8 cellular contexts compared by ENCODE assay signal in the genomic region with DNA sequence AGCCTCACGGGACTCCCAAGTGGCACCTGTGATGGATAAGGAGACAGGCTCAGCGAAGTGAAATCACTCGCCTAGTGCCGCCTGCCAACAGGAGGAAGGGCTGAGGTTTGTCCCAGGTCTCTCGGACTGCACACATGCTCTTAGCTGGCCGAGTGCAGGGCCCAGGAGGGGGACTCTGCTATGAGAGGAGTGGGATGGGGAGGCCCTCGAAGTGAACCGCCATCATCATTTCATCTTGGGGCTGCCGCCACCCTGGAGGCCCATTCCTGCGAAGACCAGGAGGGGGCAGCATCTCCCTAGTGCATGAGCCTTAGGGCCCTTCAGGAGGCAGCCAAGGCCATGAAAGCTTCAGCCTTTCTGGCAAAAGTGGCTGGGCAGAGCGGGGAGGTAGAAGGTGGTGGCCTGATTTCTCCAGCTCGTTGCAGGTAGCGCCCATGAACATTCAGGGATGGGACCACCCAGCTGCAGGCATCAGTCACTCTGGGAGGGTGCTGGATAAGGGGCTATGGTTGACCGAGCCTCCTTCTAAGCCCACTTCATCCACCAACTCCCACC. TPM values are rescaled to one million over a fixed set of nuclear protein-coding genes. Genes with fewer than 3 reads are reported as not detected.
DNase-seq lines count a peak whose midpoint lies in the region; ATAC-seq and TF ChIP-seq lines count a peak whose summit lies in the region.

No MANE protein-coding gene starts in this region.

- H3K27ac Mint-ChIP-seq in glutamatergic neuron (ENCODE audit: unreplicated experiment) (no peak overlapping the region), progenitor cell of endocrine pancreas (no peak overlapping the region)

- no peak overlapping the region for H2AFZ ChIP-seq in Loucy (ENCODE audit: low read length)
- H2AFZ ChIP-seq in SK-N-SH (ENCODE audit: low read depth): no peak overlapping the region

- H3K9me2 ChIP-seq in Loucy (replicated peaks; ENCODE audit: low read depth, low read length) (no peaks in the 10 kb centered on the region), SK-N-SH (no peaks in the 10 kb centered on the region)

- CTCF ChIA-PET in SK-N-SH (lab: Yijun Ruan, JAX): interaction anchor here (0.6 to 8.1 kb wide), 62 partner anchors 10 to 1734 kb away, joined by 3 to 231 read pairs (median 6); a partner anchor contains a TSS

- WGBS in SK-N-SH (ENCODE audit: low lambda C conversion rate): 47% methylated on average over 9 of the region's 14 CpGs

- TF ChIP-seq EP300 in SK-N-SH (IDR thresholded peaks at IDR 0.05; ENCODE audit: borderline replicate concordance in 1 of 2, low read depth in 1 of 2, low read length in 1 of 2): no peak

- H3K9ac ChIP-seq in Loucy (ENCODE audit: low read depth, low read length, poor library complexity, severe bottlenecking) (no peak overlapping the region), SK-N-SH (no peak overlapping the region)

- H3K4me3 Mint-ChIP-seq in glutamatergic neuron (ENCODE audit: unreplicated experiment): no peak overlapping the region
- no peak overlapping the region for H3K4me3 Mint-ChIP-seq in progenitor cell of endocrine pancreas (ENCODE audit: low read depth)

- H3K4me3 ChIP-seq in Loucy (ENCODE audit: low read length, poor library complexity, severe bottlenecking) (no peak overlapping the region), SK-N-SH (ENCODE audit: low read depth in 2 of 2, low read length in 1 of 2) (peak overlapping the region in 1 of 2 experiments; percentile 31; a peak in 1 of 4 replicates)

- no peaks in the 10 kb centered on the region for H3K9me3 Mint-ChIP-seq in glutamatergic neuron (ENCODE audit: unreplicated experiment)
- H3K9me3 Mint-ChIP-seq in progenitor cell of endocrine pancreas (ENCODE audit: low read depth): no peaks in the 10 kb centered on the region

- no peak for ATAC-seq in HG02973 (IDR thresholded peaks at IDR 0.05; ENCODE audit: unreplicated experiment)

- H3K79me2 ChIP-seq in Loucy (ENCODE audit: insufficient read depth, low read length) (no peaks in the 10 kb centered on the region), SK-N-SH (ENCODE audit: insufficient read depth) (no peaks in the 10 kb centered on the region)

- DNase-seq in NCI-H748 (lab: John Stamatoyannopoulos, UW; ENCODE audit: unreplicated experiment): peak; percentile 62
- no peak for DNase-seq in NCI-H748 treated with DMSO at 0.1 percent for 48 hours (lab: John Stamatoyannopoulos, UW)
- peak; percentile 87 for DNase-seq in SK-N-SH
- DNase-seq in activated naive CD4-positive, alpha-beta T cell treated with anti-CD3 and anti-CD28 coated beads, Interleukin-2, amount 50 U/mL, for 16 hours: peak; percentile 80
- DNase-seq in glutamatergic neuron: peak; percentile 93
- DNase-seq in progenitor cell of endocrine pancreas (ENCODE audit: low spot score, unreplicated experiment): peak; percentile 74

- no peaks in the 10 kb centered on the region for H3K27me3 ChIP-seq in Loucy (ENCODE audit: insufficient read depth, low read length, poor library complexity, severe bottlenecking)
- no peaks in the 10 kb centered on the region for H3K27me3 ChIP-seq in SK-N-SH (ENCODE audit: insufficient read depth)

- TF ChIP-seq CTCF in Loucy (conservative IDR thresholded peaks at IDR 0.05; ENCODE audit: low read length) (peak; percentile 85), SK-N-SH (IDR thresholded peaks at IDR 0.05) (peak; percentile 96), glutamatergic neuron (IDR thresholded peaks at IDR 0.05; ENCODE audit: partially characterized antibody, unreplicated experiment) (peak; percentile 88), progenitor cell of endocrine pancreas (IDR thresholded peaks at IDR 0.05; ENCODE audit: unreplicated experiment) (peak; percentile 94)

- TF ChIP-seq RAD21 in SK-N-SH (IDR thresholded peaks at IDR 0.05; ENCODE audit: low read length): peak; percentile 94

- no peak overlapping the region for H3K4me2 ChIP-seq in Loucy (ENCODE audit: low read depth, low read length, poor library complexity, severe bottlenecking)
- peak overlapping the region; percentile 66; the same call in 1 of the 2 replicates for H3K4me2 ChIP-seq in SK-N-SH

- no peaks in the 10 kb centered on the region for H4K20me1 ChIP-seq in Loucy (ENCODE audit: insufficient read depth, low read length, poor library complexity, severe bottlenecking)
- H4K20me1 ChIP-seq in SK-N-SH (ENCODE audit: insufficient read depth): no peaks in the 10 kb centered on the region

- POLR2A ChIA-PET in SK-N-SH (lab: Yijun Ruan, JAX): interaction anchor here (1.4 kb wide), 1 partner anchor 93 kb away, joined by 4 read pairs; no protein-coding TSS in a partner anchor

- H3K36me3 Mint-ChIP-seq in glutamatergic neuron (ENCODE audit: unreplicated experiment) (no peaks in the 10 kb centered on the region), progenitor cell of endocrine pancreas (ENCODE audit: insufficient read depth) (no peaks in the 10 kb centered on the region)

- H3F3A ChIP-seq in Loucy (ENCODE audit: low read depth) (no peaks in the 10 kb centered on the region), SK-N-SH (replicated peaks; ENCODE audit: insufficient read depth) (no peaks in the 10 kb centered on the region)

- H3K4me1 ChIP-seq in Loucy (ENCODE audit: insufficient read depth, low read length, poor library complexity, severe bottlenecking) (no peaks in the 10 kb centered on the region), SK-N-SH (ENCODE audit: control insufficient read depth in 1 of 2, insufficient read depth in 2 of 2, low read depth in 1 of 2, low read length in 1 of 2) (peaks cover 2 to 19% of the 10 kb centered on the region in 2 experiments; a peak in 2 of 4 replicates)

- H3K27me3 Mint-ChIP-seq in glutamatergic neuron (ENCODE audit: unreplicated experiment): peaks cover 5% of the 10 kb centered on the region
- no peaks in the 10 kb centered on the region for H3K27me3 Mint-ChIP-seq in progenitor cell of endocrine pancreas

- H3K27ac ChIP-seq in SK-N-SH (ENCODE audit: low read depth in 2 of 2, low read length in 1 of 2): peak overlapping the region in 1 of 2 experiments; percentile 11; a peak in 1 of 4 replicates

- H3K36me3 ChIP-seq in Loucy (ENCODE audit: insufficient read depth, low read length) (peaks cover 37% of the 10 kb centered on the region; the same call in 1 of the 2 replicates), SK-N-SH (replicated peaks in 1 of 2; ENCODE audit: control insufficient read depth in 1 of 2, insufficient read depth in 2 of 2, low read length in 1 of 2) (peaks cover 0 to 12% of the 10 kb centered on the region in 2 experiments)

- H3K4me1 Mint-ChIP-seq in glutamatergic neuron (ENCODE audit: low read depth, unreplicated experiment) (peaks cover 8% of the 10 kb centered on the region), progenitor cell of endocrine pancreas (ENCODE audit: low read depth) (peaks cover 2% of the 10 kb centered on the region)

- H3K9me3 ChIP-seq in Loucy (ENCODE audit: insufficient read depth, low read depth, low read length) (no peaks in the 10 kb centered on the region), SK-N-SH (no peaks in the 10 kb centered on the region)

TF ChIP-seq in SK-N-SH, 30 proteins besides CTCF, POLR2A, EP300 and RAD21:
- TF ChIP-seq NRF1 (IDR thresholded peaks at IDR 0.05; ENCODE audit: low read depth, low read length) (0 out of 2 replicates have a peak, but pooled peaks have one; percentile 11), SMC3 (IDR thresholded peaks at IDR 0.05; ENCODE audit: low read depth, low read length) (peak; percentile 93), YY1 (IDR thresholded peaks at IDR 0.05; ENCODE audit: low read depth) (peak; percentile 46; the same call in 1 of the 2 replicates), RXRA (IDR thresholded peaks at IDR 0.05; ENCODE audit: borderline replicate concordance, low read depth) (no peak), NFIC (IDR thresholded peaks at IDR 0.05; ENCODE audit: borderline replicate concordance) (no peak), TCF12 (IDR thresholded peaks at IDR 0.05) (no peak)

RNA-seq across cellular contexts. Expression of a gene that starts 17.3 kb away (rescaled TPM):
- polyA plus RNA-seq in SK-N-SH (2012; rRNA removed): 1.7 and 2.2 TPM in 2 replicates
- polyA plus RNA-seq in SK-N-SH (2012; cell fraction: cytosol; rRNA removed): 1.6 and 1.8 TPM in 2 replicates
- polyA plus RNA-seq in SK-N-SH (2012; cell fraction: nucleus; rRNA removed): 4.4 and 5.0 TPM in 2 replicates
- 2.7 TPM for total RNA-seq in glutamatergic neuron (ENCODE audit: unreplicated experiment)
- 7.0 and 7.9 TPM in 2 replicates for total RNA-seq in progenitor cell of endocrine pancreas

RNA-seq across cellular contexts. Expression of a gene that starts 19.8 kb away (rescaled TPM):
- 14.2 and 14.5 TPM in 2 replicates for polyA plus RNA-seq in SK-N-SH (2012; rRNA removed)
- 6.8 and 10.4 TPM in 2 replicates for polyA plus RNA-seq in SK-N-SH (2012; cell fraction: cytosol; rRNA removed)
- 20.5 and 32.0 TPM in 2 replicates for polyA plus RNA-seq in SK-N-SH (2012; cell fraction: nucleus; rRNA removed)
- total RNA-seq in glutamatergic neuron (ENCODE audit: unreplicated experiment) (0.20 TPM), progenitor cell of endocrine pancreas (5.1 and 6.4 TPM in 2 replicates)
